Comparison of ENCODE assay signal across 8 cellular contexts in the genomic region with DNA sequence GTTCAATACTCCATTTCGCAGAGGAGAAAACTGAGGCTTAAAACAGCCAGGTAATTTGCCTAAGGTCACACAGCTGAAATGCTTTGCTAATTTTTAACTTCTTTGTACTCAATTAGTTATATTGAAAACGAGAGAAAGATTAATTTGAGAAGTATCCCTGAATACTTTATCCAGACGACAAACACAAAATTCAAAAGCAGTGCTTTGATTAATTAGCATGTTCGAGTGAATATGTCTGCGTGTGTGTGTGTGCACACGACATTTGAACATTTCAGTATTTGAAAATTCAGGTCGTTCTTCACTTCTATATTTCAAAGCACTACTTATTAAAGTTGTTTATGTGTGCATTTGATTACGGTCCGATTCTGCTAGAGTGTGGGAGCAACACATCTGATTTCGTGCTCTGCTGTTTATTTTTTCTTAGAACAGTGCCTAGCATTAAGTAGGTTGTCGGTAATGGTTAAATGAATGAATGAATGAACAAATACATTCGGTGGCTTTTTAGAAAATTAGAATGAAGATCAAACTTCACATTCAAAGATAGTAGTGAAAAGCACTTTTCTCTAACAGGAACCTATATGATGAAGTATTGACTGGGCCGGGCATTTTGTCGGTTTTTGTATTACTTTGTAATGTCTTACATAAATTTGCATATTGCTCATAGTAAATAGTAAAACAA. TPM values are rescaled to one million over a fixed set of nuclear protein-coding genes. Genes with fewer than 3 reads are reported as not detected.
A peak's percentile ranks its signal among the peaks of the same experiment; 100 is the strongest.
DNase-seq lines count a peak whose midpoint lies in the region; ATAC-seq, FAIRE-seq and TF ChIP-seq lines count a peak whose summit lies in the region.

No MANE protein-coding gene starts in this region.

- H3K36me3 ChIP-seq in HepG2 (replicated peaks in 1 of 2; ENCODE audit: control insufficient read depth in 1 of 2, insufficient read depth in 2 of 2, low read length in 2 of 2) (peaks cover 0 to 4% of the 10 kb centered on the region in 2 experiments; a peak in 1 of 5 replicates), vagina (peaks cover 0 to 7% of the 10 kb centered on the region in 2 donors)

- BruUV-seq in HepG2 (replicated peaks; lab: Mats Ljungman, UMichigan), result TSS peak; percentile 85

- TF ChIP-seq CTCF in HepG2 (CRISPR knock-in tag; IDR thresholded peaks at IDR 0.05) (no peak), vagina (IDR thresholded peaks at IDR 0.05) (no peak)

- TF ChIP-seq POLR2A in HepG2 (IDR thresholded peaks at IDR 0.05; ENCODE audit: insufficient read depth in 1 of 2, low read depth in 2 of 2, low read length in 2 of 2) (no peak), vagina (IDR thresholded peaks at IDR 0.05) (no peak)

- H3K27ac Mint-ChIP-seq in activated T-helper 2 cell treated with anti-CD3 and anti-CD28 coated beads, Interferon-gamma antibody, Interleukin-2, Interleukin-4, amounts not matched to agents 10 μg/mL and 5 μg/mL and 100 μg/mL, durations not matched to agents 14 hours and 24 hours and 36 hours, result peak overlapping the region; percentile 84

- H3K4me3 ChIP-seq in HepG2 (replicated peaks in 1 of 3; ENCODE audit: insufficient read depth in 1 of 3, low read depth in 2 of 3, low read length in 3 of 3), result peak overlapping the region; percentile 61 to 85 (median 79)
- peak overlapping the region; percentile 90 to 97 for H3K4me3 ChIP-seq in vagina

- peaks cover 30% of the 10 kb centered on the region for H4K20me1 ChIP-seq in HepG2 (ENCODE audit: insufficient read depth, low read length)

- peaks cover 7% of the 10 kb centered on the region for H3K9me3 Mint-ChIP-seq in activated T-helper 2 cell treated with anti-CD3 and anti-CD28 coated beads, Interferon-gamma antibody, Interleukin-2, Interleukin-4, amounts not matched to agents 10 μg/mL and 5 μg/mL and 100 μg/mL, durations not matched to agents 14 hours and 24 hours and 36 hours

- peak overlapping the region; percentile 97 for H3K27ac ChIP-seq in HepG2 (ENCODE audit: extremely low read length, insufficient read depth, low read length)
- peak overlapping the region; percentile 73 for H3K27ac ChIP-seq in vagina

- H3K36me3 Mint-ChIP-seq in activated T-helper 2 cell treated with anti-CD3 and anti-CD28 coated beads, Interferon-gamma antibody, Interleukin-2, Interleukin-4, amounts not matched to agents 10 μg/mL and 5 μg/mL and 100 μg/mL, durations not matched to agents 14 hours and 24 hours and 36 hours (ENCODE audit: low read depth), result peaks cover 50% of the 10 kb centered on the region

- H3K9ac ChIP-seq in HepG2 (ENCODE audit: insufficient read depth, low read depth, low read length), result peak overlapping the region; percentile 82

- in situ Hi-C loops in HepG2 (cut with HindIII; ENCODE audit: extremely low pct_ligation_motif_present, low pct_unique_long_range_greater_than_20kb), result loop anchor here (5.0 kb wide), 1 partner anchor 37 kb away; a partner anchor contains a TSS

- peaks cover 48% of the 10 kb centered on the region for H3K79me2 ChIP-seq in HepG2 (ENCODE audit: insufficient read depth, low read length)

- H3K9me3 ChIP-seq in HepG2 (ENCODE audit: low read length), result no peaks in the 10 kb centered on the region
- no peaks in the 10 kb centered on the region for H3K9me3 ChIP-seq in vagina

- ATAC-seq in HepG2 (no peak), HG02763 (IDR thresholded peaks at IDR 0.05; ENCODE audit: unreplicated experiment) (no peak)

- H3K27me3 Mint-ChIP-seq in activated T-helper 2 cell treated with anti-CD3 and anti-CD28 coated beads, Interferon-gamma antibody, Interleukin-2, Interleukin-4, amounts not matched to agents 10 μg/mL and 5 μg/mL and 100 μg/mL, durations not matched to agents 14 hours and 24 hours and 36 hours (ENCODE audit: low read depth), result no peaks in the 10 kb centered on the region

- intact Hi-C loops in activated T-helper 2 cell treated with anti-CD3 and anti-CD28 coated beads, Interferon-gamma antibody, Interleukin-2, Interleukin-4, amounts not matched to agents 10 μg/mL and 5 μg/mL and 100 μg/mL, durations not matched to agents 14 hours and 24 hours and 36 hours (cut with micrococcal nuclease), result loop anchor here (2.0 to 10.0 kb wide), 4 partner anchors 55 to 1478 kb away; a partner anchor contains a TSS
- intact Hi-C loops in HepG2 (cut with micrococcal nuclease; ENCODE audit: unreplicated experiment), result loop anchor here (5.0 to 10.0 kb wide), 2 partner anchors 87 to 185 kb away; a partner anchor contains a TSS
- intact Hi-C loops in vagina (cut with DNase I), result loop anchor here (2.0 kb wide), 1 partner anchor 79 kb away; no protein-coding TSS in a partner anchor

- WGBS in HepG2 (ENCODE audit: low lambda C conversion rate), result 1% methylated on average over 14 of the region's 14 CpGs

- no peak for TF ChIP-seq RAD21 in HepG2 (CRISPR knock-in tag; IDR thresholded peaks at IDR 0.05)

- DNase-seq in stimulated activated CD4-positive, alpha-beta T cell treated with anti-CD3 and anti-CD28 coated beads, Interleukin-15, amount 100 ng/mL, for 24 hours, result peak; percentile 10
- DNase-seq in stimulated activated CD4-positive, alpha-beta T cell treated with anti-CD3 and anti-CD28 coated beads, Interleukin-12 subunit alpha, Interleukin-12 subunit beta, amount 100 ng/mL, for 4 hours, result no peak
- no peak for DNase-seq in activated T-helper 2 cell treated with anti-CD3 and anti-CD28 coated beads, Interferon-gamma antibody, Interleukin-2, Interleukin-4, amounts not matched to agents 10 μg/mL and 5 μg/mL and 100 μg/mL, durations not matched to agents 14 hours and 24 hours and 36 hours (ENCODE audit: low spot score)
- DNase-seq in HepG2 (ENCODE audit: low spot score) (no peak), vagina (ENCODE audit: extremely low spot score in 2 of 2) (no peak), retina (no peak), DMS79 (lab: John Stamatoyannopoulos, UW) (no peak)

- peak overlapping the region; percentile 94 for H3K4me2 ChIP-seq in HepG2 (ENCODE audit: low read depth, low read length)

- CTCF ChIA-PET in HepG2 (lab: Yijun Ruan, JAX; ENCODE audit: low intra/inter-chr PET ratio, low total read pairs), result no interaction called here

- POLR2A ChIA-PET in HepG2 (lab: Yijun Ruan, JAX), result interaction anchor here (0.9 to 5.5 kb wide), 19 partner anchors 10 to 319 kb away, joined by 3 to 245 read pairs (median 9); a partner anchor contains a TSS

- peak overlapping the region; percentile 99 for H3K4me3 Mint-ChIP-seq in activated T-helper 2 cell treated with anti-CD3 and anti-CD28 coated beads, Interferon-gamma antibody, Interleukin-2, Interleukin-4, amounts not matched to agents 10 μg/mL and 5 μg/mL and 100 μg/mL, durations not matched to agents 14 hours and 24 hours and 36 hours (ENCODE audit: low read depth)

- H2AFZ ChIP-seq in HepG2 (ENCODE audit: low read length), result no peak overlapping the region

- TF ChIP-seq EP300 in HepG2 (IDR thresholded peaks at IDR 0.05; ENCODE audit: low read depth in 2 of 2, low read length in 2 of 2) (no peak), HepG2 (CRISPR knock-in tag; IDR thresholded peaks at IDR 0.05; ENCODE audit: borderline replicate concordance) (no peak)

- H3K4me1 ChIP-seq in HepG2 (ENCODE audit: insufficient read depth, low read length) (peaks cover 27% of the 10 kb centered on the region), vagina (peaks cover 32% of the 10 kb centered on the region)

- H3K27me3 ChIP-seq in HepG2 (ENCODE audit: control insufficient read depth in 1 of 2, insufficient read depth in 2 of 2, low read length in 2 of 2), result no peaks in the 10 kb centered on the region; a peak in 1 of 5 replicates
- no peaks in the 10 kb centered on the region for H3K27me3 ChIP-seq in vagina

- no peak for FAIRE-seq in HepG2 (lab: Jason Lieb, UNC)

- peaks cover 32% of the 10 kb centered on the region for H3K4me1 Mint-ChIP-seq in activated T-helper 2 cell treated with anti-CD3 and anti-CD28 coated beads, Interferon-gamma antibody, Interleukin-2, Interleukin-4, amounts not matched to agents 10 μg/mL and 5 μg/mL and 100 μg/mL, durations not matched to agents 14 hours and 24 hours and 36 hours (ENCODE audit: low read depth)

RNA-seq across cellular contexts. Expression of a gene that starts 36.9 kb away (rescaled TPM):
- total RNA-seq in activated T-helper 2 cell treated with anti-CD3 and anti-CD28 coated beads, Interferon-gamma antibody, Interleukin-2, Interleukin-4, amounts not matched to agents 10 μg/mL and 5 μg/mL and 100 μg/mL, durations not matched to agents 14 hours and 24 hours and 36 hours, result 197 TPM in 2 replicates
- total RNA-seq in HepG2 (2016; rRNA removed; fragmentation: Illumina TruSeq; extraction: Trizol) (112 and 183 TPM in 2 replicates), vagina (60.9 TPM)
- 11.4 and 13.0 TPM in 2 replicates for total RNA-seq in HepG2 (2016; cell fraction: cytosol; rRNA removed; fragmentation: Illumina TruSeq; extraction: Trizol; ENCODE audit: low read depth)
- 101 and 177 TPM in 2 replicates for total RNA-seq in HepG2 (2016; cell fraction: insoluble cytoplasmic fraction; rRNA removed; fragmentation: Illumina TruSeq; extraction: Trizol)
- total RNA-seq in HepG2 (2016; cell fraction: membrane; rRNA removed; fragmentation: Illumina TruSeq; extraction: Trizol), result 28.5 and 32.6 TPM in 2 replicates
- 112 TPM in 2 replicates for total RNA-seq in HepG2 (2016; cell fraction: nucleus; rRNA removed; fragmentation: Illumina TruSeq; extraction: Trizol)
- 6.8 and 8.1 TPM in 2 replicates for polyA plus RNA-seq in HepG2 (2011; rRNA removed)
- polyA plus RNA-seq in HepG2 (2011; cell fraction: cytosol; rRNA removed), result 3.2 and 5.2 TPM in 2 replicates
- 6.9 and 7.9 TPM in 2 replicates for polyA plus RNA-seq in HepG2 (2011; cell fraction: nucleus; rRNA removed)
- 41.5 and 63.8 TPM in 2 replicates for polyA plus RNA-seq in HepG2 (2012)
- 5.1 and 5.8 TPM in 2 replicates for polyA plus RNA-seq in HepG2 (2016; cell fraction: cytosol; fragmentation: Illumina TruSeq; extraction: Trizol; ENCODE audit: low read depth)
- polyA plus RNA-seq in HepG2 (2016; cell fraction: insoluble cytoplasmic fraction; fragmentation: Illumina TruSeq; extraction: Trizol; ENCODE audit: low read depth), result 185 and 186 TPM in 2 replicates
- 12.7 and 15.0 TPM in 2 replicates for polyA plus RNA-seq in HepG2 (2016; cell fraction: membrane; fragmentation: Illumina TruSeq; extraction: Trizol; ENCODE audit: low read depth)
- polyA plus RNA-seq in HepG2 (2016; cell fraction: nucleus; fragmentation: Illumina TruSeq; extraction: Trizol; ENCODE audit: insufficient read depth, low read depth), result 74.1 and 83.2 TPM in 2 replicates
- 7.5 and 23.4 TPM in 2 replicates for polyA minus RNA-seq in HepG2 (2011; rRNA and poly(A)+ RNA removed; ENCODE audit: low replicate concordance)
- polyA minus RNA-seq in HepG2 (2011; cell fraction: cytosol; rRNA and poly(A)+ RNA removed), result 13.1 and 17.5 TPM in 2 replicates
- polyA minus RNA-seq in HepG2 (2011; cell fraction: nucleus; rRNA and poly(A)+ RNA removed), result 70.1 and 89.5 TPM in 2 replicates
